ENCODE assay signal across 8 cellular contexts in the genomic region with DNA sequence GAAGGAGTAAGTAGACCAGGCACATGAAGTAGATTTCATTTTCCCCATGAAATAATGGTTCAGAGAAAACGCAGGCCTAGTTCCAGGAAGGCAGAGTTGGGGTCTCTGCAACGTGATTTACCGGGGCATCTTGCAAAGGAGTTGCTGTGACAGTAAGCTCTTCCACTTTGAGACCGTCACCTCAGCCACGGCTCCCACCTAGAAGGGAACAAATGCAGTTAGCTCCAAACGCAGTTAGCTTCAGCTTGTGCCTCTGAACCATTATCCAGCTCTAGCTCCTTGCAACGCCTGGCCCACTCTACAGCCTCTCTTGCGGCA. TPM values are rescaled to one million over a fixed set of nuclear protein-coding genes. Genes with fewer than 3 reads are reported as not detected.
A peak's percentile ranks its signal among the peaks of the same experiment; 100 is the strongest.
DNase-seq lines count a peak whose midpoint lies in the region; ATAC-seq, FAIRE-seq and TF ChIP-seq lines count a peak whose summit lies in the region.

No MANE protein-coding gene starts in this region.

- no peaks in the 10 kb centered on the region for H3K27me3 ChIP-seq in GM12878 (replicated peaks in 1 of 2; ENCODE audit: control insufficient read depth in 2 of 2, insufficient read depth in 2 of 2, low read length in 1 of 2)
- H3K27me3 ChIP-seq in lower lobe of right lung (ENCODE audit: low read depth) = no peaks in the 10 kb centered on the region
- H3K27me3 ChIP-seq in tibial nerve = no peaks in the 10 kb centered on the region

- peaks cover 46% of the 10 kb centered on the region for H3K36me3 Mint-ChIP-seq in activated CD8-positive, alpha-beta memory T cell treated with anti-CD3 and anti-CD28 coated beads, Interleukin-2, amount 10 ng/mL, durations not matched to agents 7 days and 5 days

- H3K9me3 Mint-ChIP-seq in activated CD8-positive, alpha-beta memory T cell treated with anti-CD3 and anti-CD28 coated beads, Interleukin-2, amount 10 ng/mL, durations not matched to agents 7 days and 5 days (ENCODE audit: low read depth) = no peaks in the 10 kb centered on the region

- H3K36me3 ChIP-seq in GM12878 (ENCODE audit: control insufficient read depth in 2 of 2, insufficient read depth in 2 of 2, low read length in 1 of 2) = peaks cover 19 to 21% of the 10 kb centered on the region in 2 experiments
- peaks cover 44% of the 10 kb centered on the region for H3K36me3 ChIP-seq in lower lobe of right lung
- H3K36me3 ChIP-seq in tibial nerve = peaks cover 0 to 42% (median 0%) of the 10 kb centered on the region in 3 donors

- peaks cover 3% of the 10 kb centered on the region for H4K20me1 ChIP-seq in GM12878 (ENCODE audit: control insufficient read depth, insufficient read depth)

- H3K4me1 ChIP-seq in GM12878 (ENCODE audit: control insufficient read depth, insufficient read depth, low read length) (peaks cover 27% of the 10 kb centered on the region), lower lobe of right lung (peaks cover 33% of the 10 kb centered on the region), tibial nerve (peaks cover 0 to 55% (median 24%) of the 10 kb centered on the region in 4 donors)

- H3K4me1 Mint-ChIP-seq in activated CD8-positive, alpha-beta memory T cell treated with anti-CD3 and anti-CD28 coated beads, Interleukin-2, amount 10 ng/mL, durations not matched to agents 7 days and 5 days = peaks cover 61% of the 10 kb centered on the region

- TF ChIP-seq CTCF in GM12878 (IDR thresholded peaks at IDR 0.05 in 2 of 3, conservative IDR thresholded peaks at IDR 0.05 in 1 of 3; ENCODE audit: control insufficient read depth in 2 of 3, extremely low read depth in 1 of 3, insufficient read depth in 1 of 3, low read depth in 3 of 3, low read length in 3 of 3) = no peak
- no peak for TF ChIP-seq CTCF in lower lobe of right lung (IDR thresholded peaks at IDR 0.05)
- TF ChIP-seq CTCF in tibial nerve (IDR thresholded peaks at IDR 0.05) = no peak

- in situ Hi-C loops in GM12878 (cut with MboI) = no loop called here

- intact Hi-C loops in GM12878 (cut with micrococcal nuclease; ENCODE audit: unreplicated experiment) = loop anchor here (1.0 kb wide), 1 partner anchor 13 kb away; no protein-coding TSS in a partner anchor
- intact Hi-C loops in lower lobe of right lung (cut with DNase I) = no loop called here

- H3K27me3 Mint-ChIP-seq in activated CD8-positive, alpha-beta memory T cell treated with anti-CD3 and anti-CD28 coated beads, Interleukin-2, amount 10 ng/mL, durations not matched to agents 7 days and 5 days = no peaks in the 10 kb centered on the region

- H3K9ac ChIP-seq in GM12878 (ENCODE audit: control insufficient read depth, insufficient read depth, low read length) = peak overlapping the region; percentile 82

- TF ChIP-seq POLR2A in GM12878 (IDR thresholded peaks at IDR 0.05; ENCODE audit: low read depth, low read length) (no peak), tibial nerve (IDR thresholded peaks at IDR 0.05) (no peak)

- POLR2A ChIA-PET in GM12878 (lab: Charles Lee) = interaction anchor here (0.6 to 16.1 kb wide), 11 partner anchors 8 to 151 kb away, joined by 3 to 280 read pairs (median 4); partner anchors contain the start of genes CCM2, H2AZ2 and TBRG4

- 2% methylated on average over 8 of the region's 8 CpGs for WGBS in GM12878 (ENCODE audit: insufficient coverage, insufficient replicate concordance, low lambda C conversion rate, missing lambda C conversion rate)
- 10 to 13% methylated on average over 8 of the region's 8 CpGs for WGBS in tibial nerve, 2 donors

- H3K27ac ChIP-seq in GM12878 (ENCODE audit: control insufficient read depth, insufficient read depth) (peak overlapping the region; percentile 86), lower lobe of right lung (peak overlapping the region; percentile 96), tibial nerve (peak overlapping the region; percentile 91 to 95 (median 92))

- H3K4me3 ChIP-seq in GM12878 (peak overlapping the region; percentile 93), lower lobe of right lung (peak overlapping the region; percentile 75), tibial nerve (peak overlapping the region; percentile 47 to 71 (median 58))

- H3K4me3 Mint-ChIP-seq in activated CD8-positive, alpha-beta memory T cell treated with anti-CD3 and anti-CD28 coated beads, Interleukin-2, amount 10 ng/mL, durations not matched to agents 7 days and 5 days = peak overlapping the region; percentile 98

- FAIRE-seq in GM12878 (lab: Jason Lieb, UNC) = peak; percentile 23

- no peak overlapping the region for H2AFZ ChIP-seq in GM12878 (ENCODE audit: control insufficient read depth, low read depth, low read length)

- CTCF ChIA-PET in activated CD8-positive, alpha-beta memory T cell treated with anti-CD3 and anti-CD28 coated beads, Interleukin-2, amount 10 ng/mL, durations not matched to agents 7 days and 5 days (lab: Charles Lee) = interaction anchor here (0.5 to 1.9 kb wide), 8 partner anchors 9 to 51 kb away, joined by 3 to 6 read pairs (median 4); partner anchors contain the start of gene CCM2
- CTCF ChIA-PET in GM12878 (lab: Yijun Ruan, JAX) = interaction anchor here (1.3 to 5.9 kb wide), 2 partner anchors 13 to 15 kb away, joined by 6 to 48 read pairs; no protein-coding TSS in a partner anchor

- RAD21 ChIA-PET in GM12878 (lab: Charles Lee; ENCODE audit: unreplicated experiment) = interaction anchor here (0.7 to 14.6 kb wide), 4 partner anchors 12 to 49 kb away, joined by 3 to 303 read pairs (median 20); partner anchors contain the start of gene CCM2

- SMC1A ChIA-PET in GM12878 (lab: Charles Lee; ENCODE audit: uncharacterized antibody, unreplicated experiment) = interaction anchor here (0.7 to 16.7 kb wide), 5 partner anchors 12 to 150 kb away, joined by 3 to 303 read pairs (median 5); partner anchors contain the start of gene CCM2

- DNase-seq in activated CD8-positive, alpha-beta memory T cell treated with anti-CD3 and anti-CD28 coated beads, Interleukin-2, amount 10 ng/mL, durations not matched to agents 7 days and 5 days = no peak
- no peak for DNase-seq in activated CD8-positive, alpha-beta memory T cell treated with anti-CD3 and anti-CD28 coated beads, Interleukin-2, amount 50 U/mL, for 4 hours
- DNase-seq in GM12878 (ENCODE audit: low read depth, low spot score) (no peak), lower lobe of right lung (no peak), tibial nerve (ENCODE audit: low spot score in 2 of 2) (no peak), T1000 (lab: John Stamatoyannopoulos, UW) (no peak), DMS 273 (lab: John Stamatoyannopoulos, UW; ENCODE audit: unreplicated experiment) (no peak)

- peak overlapping the region; percentile 95 for H3K27ac Mint-ChIP-seq in activated CD8-positive, alpha-beta memory T cell treated with anti-CD3 and anti-CD28 coated beads, Interleukin-2, amount 10 ng/mL, durations not matched to agents 7 days and 5 days

- no peak for TF ChIP-seq RAD21 in GM12878 (IDR thresholded peaks at IDR 0.05; ENCODE audit: insufficient read depth, low read depth, low read length)

- no peak for ATAC-seq in activated CD8-positive, alpha-beta memory T cell treated with anti-CD3 and anti-CD28 coated beads, Interleukin-2, amount 10 ng/mL, durations not matched to agents 7 days and 5 days
- no peak for ATAC-seq in GM12878
- ATAC-seq in lower lobe of right lung = no peak
- no peak for ATAC-seq in HG03342 (IDR thresholded peaks at IDR 0.05; ENCODE audit: unreplicated experiment)

- peak overlapping the region; percentile 94 for H3K4me2 ChIP-seq in GM12878 (ENCODE audit: control insufficient read depth, insufficient read depth)

- no TSS peak for BruUV-seq in GM12878 (replicated peaks; lab: Mats Ljungman, UMichigan)

- no peaks in the 10 kb centered on the region for H3K9me3 ChIP-seq in GM12878 (replicated peaks; ENCODE audit: control insufficient read depth, insufficient read depth, low read length)
- no peaks in the 10 kb centered on the region for H3K9me3 ChIP-seq in lower lobe of right lung
- no peaks in the 10 kb centered on the region for H3K9me3 ChIP-seq in tibial nerve

- peaks cover 51% of the 10 kb centered on the region for H3K79me2 ChIP-seq in GM12878 (ENCODE audit: control insufficient read depth, insufficient read depth, low read length)

- TF ChIP-seq EP300 in GM12878 (IDR thresholded peaks at IDR 0.05; ENCODE audit: borderline replicate concordance in 1 of 2, control insufficient read depth in 1 of 2, low read depth in 2 of 2, low read length in 2 of 2) (no peak), tibial nerve (IDR thresholded peaks at IDR 0.05) (no peak)

RNA-seq across cellular contexts. Expression of gene MYO1G, which starts 7.0 kb away (rescaled TPM):
- total RNA-seq in activated CD8-positive, alpha-beta memory T cell treated with anti-CD3 and anti-CD28 coated beads, Interleukin-2, amount 10 ng/mL, durations not matched to agents 7 days and 5 days = 100 to 1,000 TPM; 502 to 567 TPM
- 406 and 444 TPM in 2 replicates for total RNA-seq in GM12878 (2013; cell fraction: nucleolus; rRNA removed)
- total RNA-seq in GM12878 (2014; rRNA removed) = 154 and 176 TPM in 2 replicates
- total RNA-seq in GM12878 (2014; rRNA removed; fragmentation: Illumina TruSeq; extraction: Trizol) = 63.7 and 66.1 TPM in 2 replicates
- 224 and 232 TPM in 2 replicates for total RNA-seq in GM12878 (2021)
- polyA plus RNA-seq in GM12878 (2011; ENCODE audit: low read depth) = 91.4 TPM
- polyA plus RNA-seq in GM12878 (2011; rRNA removed) = 54.3 and 118 TPM in 2 replicates
- polyA plus RNA-seq in GM12878 (2011; cell fraction: cytosol; rRNA removed) = 111 and 152 TPM in 2 replicates
- polyA plus RNA-seq in GM12878 (2011; cell fraction: nucleus; rRNA removed) = 518 and 587 TPM in 2 replicates
- 195 and 215 TPM in 2 replicates for polyA plus RNA-seq in GM12878 (2012)
- 36.1 and 77.2 TPM in 2 replicates for polyA plus RNA-seq in GM12878 (2014; fragmentation: Illumina TruSeq; extraction: Trizol)
- 1 to 10 TPM; 1.8 to 3.3 TPM for polyA plus RNA-seq in GM12878 (2014; fragmentation: Nextera tagmentation; extraction: Ambion mirVana)
- 150 and 184 TPM in 2 replicates for polyA plus RNA-seq in GM12878 (2014; rRNA removed)
- polyA plus RNA-seq in GM12878 (2016; fragmentation: Nextera tagmentation; extraction: Ambion mirVana) = 100 to 1,000 TPM; 185 to 216 TPM
- polyA minus RNA-seq in GM12878 (2011; rRNA and poly(A)+ RNA removed) = 230 and 324 TPM in 2 replicates
- polyA minus RNA-seq in GM12878 (2011; cell fraction: cytosol; rRNA and poly(A)+ RNA removed) = 97.1 and 110 TPM in 2 replicates
- polyA minus RNA-seq in GM12878 (2011; cell fraction: nucleus; rRNA and poly(A)+ RNA removed) = 238 and 294 TPM in 2 replicates
- total RNA-seq in lower lobe of right lung = 36.3 TPM
- total RNA-seq in tibial nerve = 10 to 100 TPM in 1 of 4 donors, 1 to 10 TPM in 2, under 1 TPM in 1; 0.84 to 10.5 (median 3.3) TPM

RNA-seq across cellular contexts. Expression of gene CCM2, which starts 14.1 kb away (rescaled TPM):
- 100 to 1,000 TPM in 1 of 2 experiments, 10 to 100 TPM in 1; 87.5 to 113 TPM for total RNA-seq in activated CD8-positive, alpha-beta memory T cell treated with anti-CD3 and anti-CD28 coated beads, Interleukin-2, amount 10 ng/mL, durations not matched to agents 7 days and 5 days
- total RNA-seq in GM12878 (2013; cell fraction: nucleolus; rRNA removed) = 36.2 and 40.0 TPM in 2 replicates
- total RNA-seq in GM12878 (2014; rRNA removed) (71.6 and 74.7 TPM in 2 replicates), GM12878 (2014; rRNA removed; fragmentation: Illumina TruSeq; extraction: Trizol) (34.3 and 35.6 TPM in 2 replicates), GM12878 (2021) (61.2 and 61.6 TPM in 2 replicates), lower lobe of right lung (45.7 TPM), tibial nerve (10 to 100 TPM; 41.1 to 46.3 (median 44.0) TPM)
- polyA plus RNA-seq in GM12878 (2011; ENCODE audit: low read depth) = 25.8 TPM
- polyA plus RNA-seq in GM12878 (2011; rRNA removed) (22.5 and 30.2 TPM in 2 replicates), GM12878 (2014; fragmentation: Illumina TruSeq; extraction: Trizol) (19.1 and 36.2 TPM in 2 replicates), GM12878 (2014; fragmentation: Nextera tagmentation; extraction: Ambion mirVana) (1 to 10 TPM in 1 of 2 experiments, under 1 TPM in 1; 1.00 to 4.1 TPM), GM12878 (2014; rRNA removed) (70.8 and 73.7 TPM in 2 replicates), GM12878 (2016; fragmentation: Nextera tagmentation; extraction: Ambion mirVana) (10 to 100 TPM; 75.2 to 82.3 TPM)
- 45.3 and 56.3 TPM in 2 replicates for polyA plus RNA-seq in GM12878 (2011; cell fraction: cytosol; rRNA removed)
- 67.7 and 71.7 TPM in 2 replicates for polyA plus RNA-seq in GM12878 (2011; cell fraction: nucleus; rRNA removed)
- 51.5 and 60.9 TPM in 2 replicates for polyA plus RNA-seq in GM12878 (2012)
- 31.6 and 47.1 TPM in 2 replicates for polyA minus RNA-seq in GM12878 (2011; rRNA and poly(A)+ RNA removed)
- polyA minus RNA-seq in GM12878 (2011; cell fraction: cytosol; rRNA and poly(A)+ RNA removed) = 18.2 and 29.1 TPM in 2 replicates
- 15.1 and 19.7 TPM in 2 replicates for polyA minus RNA-seq in GM12878 (2011; cell fraction: nucleus; rRNA and poly(A)+ RNA removed)
